In the genomic region with DNA sequence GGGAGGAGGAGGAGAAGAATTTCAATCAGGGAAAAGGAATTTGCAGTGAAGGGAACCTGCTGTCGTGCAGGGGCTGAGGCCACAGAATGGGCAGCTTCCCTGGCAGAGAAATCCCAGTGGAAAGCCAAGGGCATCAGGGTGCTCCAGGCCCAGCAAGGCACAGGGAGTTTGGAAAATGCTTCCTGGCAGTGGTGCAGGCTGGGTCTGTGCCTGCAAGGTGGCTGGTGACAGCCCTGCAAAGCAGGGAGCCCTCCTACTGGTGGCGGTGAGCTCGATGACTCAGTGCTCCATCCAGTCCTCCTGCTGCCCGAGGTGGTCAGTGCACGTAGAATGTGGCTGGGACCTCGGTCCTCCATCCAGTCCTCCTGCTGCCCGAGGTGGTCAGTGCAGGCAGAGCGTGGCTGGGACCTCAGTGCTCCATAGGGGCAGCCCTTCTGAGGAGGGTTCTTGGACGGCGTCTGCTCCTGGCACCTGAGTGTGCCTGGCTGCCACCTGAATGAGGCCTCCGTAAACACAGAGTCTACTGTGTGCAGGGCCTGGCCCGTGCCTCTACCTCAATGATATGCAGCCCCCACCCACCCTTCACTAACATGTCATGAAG, we compare ENCODE assay signal across 17 cellular contexts.
"Had no signal": no experiment of that assay in that cellular context is flagged by ENCODE, and none has a peak within 500 bp of the region (broad histone marks: within the 10 kb centered on the region; RNA-seq: fewer than 3 reads in every experiment).

No MANE protein-coding gene starts in this region.

- H3K27ac ChIP-seq: coronary artery, neutrophil, suprapubic skin, thyroid gland, uterus had no signal

- H3K9me3 ChIP-seq: neutrophil, suprapubic skin, thyroid gland, uterus had no signal

- H3K9me3 Mint-ChIP-seq: type B pancreatic cell had no signal

- H3K27ac Mint-ChIP-seq: naive thymus-derived CD4-positive, alpha-beta T cell; type B pancreatic cell had no signal

- ATAC-seq: left colon; left ventricle myocardium superior; naive thymus-derived CD4-positive, alpha-beta T cell; stimulated activated naive CD8-positive, alpha-beta T cell treated with anti-CD3 and anti-CD28 coated beads, Interleukin-15, Interleukin-2, amounts not matched to agents 100 U/mL and 50 U/mL, for 24 hours had no signal

- H3K27me3 ChIP-seq: thyroid gland, uterus had no signal

- H3K4me1 Mint-ChIP-seq: naive thymus-derived CD4-positive, alpha-beta T cell had no signal

- H3K4me3 Mint-ChIP-seq: naive thymus-derived CD4-positive, alpha-beta T cell; type B pancreatic cell had no signal

- DNase-seq: effector CD8-positive, alpha-beta T cell; foreskin melanocyte; hippocampal formation; left colon; left ventricle myocardium superior; mesenchymal stem cell; naive thymus-derived CD4-positive, alpha-beta T cell; small intestine; stimulated activated CD4-positive, alpha-beta T cell treated with anti-CD3 and anti-CD28 coated beads, Interleukin-12 subunit alpha, Interleukin-12 subunit beta, amount 100 ng/mL, for 4 hours; stimulated activated naive CD8-positive, alpha-beta T cell treated with anti-CD3 and anti-CD28 coated beads, Interleukin-15, Interleukin-2, amounts not matched to agents 100 U/mL and 50 U/mL, for 24 hours; thyroid gland; uterus had no signal

- H3K36me3 Mint-ChIP-seq: naive thymus-derived CD4-positive, alpha-beta T cell; type B pancreatic cell had no signal

- H3K4me3 ChIP-seq: coronary artery, lung, suprapubic skin, thyroid gland, uterus had no signal

- H3K36me3 ChIP-seq: neutrophil, suprapubic skin, thyroid gland, uterus had no signal

- H3K4me1 ChIP-seq: thyroid gland, uterus had no signal
